Comparison of ENCODE assay signal across 11 cellular contexts in the genomic region with DNA sequence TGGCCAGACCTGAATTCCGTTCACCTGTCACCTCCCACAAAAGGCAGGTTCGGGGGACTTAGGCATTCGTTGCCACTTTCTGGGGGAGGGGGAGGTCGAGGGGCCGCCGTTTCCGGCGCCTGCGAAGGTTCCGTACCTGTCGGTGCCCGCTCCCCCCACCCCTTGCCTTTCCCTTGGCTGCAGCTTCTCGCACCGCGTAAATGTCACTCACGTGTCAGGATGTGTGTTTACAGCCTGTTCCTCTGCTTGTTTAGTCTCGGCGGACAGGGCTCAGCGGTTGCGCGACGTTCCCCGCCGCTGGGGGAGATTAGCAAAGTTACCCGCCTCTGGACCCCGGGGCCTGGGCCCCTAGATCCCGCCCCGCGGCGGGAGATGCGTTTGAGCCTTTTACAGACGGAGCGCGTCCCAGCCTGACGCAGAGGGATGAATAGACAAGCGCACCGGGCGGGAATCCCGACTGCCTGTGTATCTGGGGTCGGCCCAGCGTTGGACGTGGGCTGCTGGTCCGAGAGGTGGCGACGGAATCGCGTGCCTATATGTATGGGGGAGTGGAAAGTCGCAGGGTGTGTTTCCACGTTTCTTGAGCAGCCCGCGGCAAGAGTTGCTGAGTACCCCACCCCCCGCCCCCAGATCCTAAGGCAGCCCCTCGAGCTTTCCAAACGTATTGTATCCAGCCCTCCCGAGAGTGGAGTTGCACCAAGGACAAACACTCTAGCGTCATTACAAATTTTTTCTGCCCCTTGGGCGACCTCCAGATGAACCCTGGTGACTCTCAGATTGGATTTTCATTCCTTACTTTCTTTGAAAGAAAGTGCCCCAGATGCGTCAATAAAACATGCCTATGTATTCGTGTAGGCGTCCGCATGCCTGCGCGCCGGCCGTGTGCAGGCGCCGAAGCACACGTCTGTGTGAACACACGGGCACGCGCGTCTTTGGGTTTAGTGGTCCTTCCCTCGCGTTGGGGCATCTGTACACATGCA. TPM values are rescaled to one million over a fixed set of nuclear protein-coding genes. Genes with fewer than 3 reads are reported as not detected.
DNase-seq lines count a peak whose midpoint lies in the region; ATAC-seq, FAIRE-seq and TF ChIP-seq lines count a peak whose summit lies in the region.
"Had no signal": no experiment of that assay in that cellular context is flagged by ENCODE, and none has a peak within 500 bp of the region (broad histone marks: within the 10 kb centered on the region; RNA-seq: fewer than 3 reads in every experiment).

No MANE protein-coding gene starts in this region.

- no peak for FAIRE-seq in K562 (lab: Jason Lieb, UNC)

- no TSS peak for BruUV-seq in K562 (replicated peaks; lab: Mats Ljungman, UMichigan)

- WGBS in K562 (ENCODE audit: insufficient coverage, low coverage, missing lambda C conversion rate), result 8% methylated on average over 68 of the region's 74 CpGs

- no peak for TF ChIP-seq EP300 in K562 (IDR thresholded peaks at IDR 0.05; ENCODE audit: low read length)

- no peaks in the 10 kb centered on the region for H3F3A ChIP-seq in MM.1S (ENCODE audit: insufficient read depth, low read length)

- H3K4me3 ChIP-seq in MM.1S (ENCODE audit: low read length) (peak overlapping the region; percentile 36; the same call in 1 of the 2 replicates), K562 (no peak overlapping the region)

- H2AFZ ChIP-seq in MM.1S (ENCODE audit: low read length), result no peak overlapping the region
- H2AFZ ChIP-seq in K562 (ENCODE audit: low read depth, low read length), result no peak overlapping the region

- TF ChIP-seq RAD21 in K562 (CRISPR knock-in tag; conservative IDR thresholded peaks at IDR 0.05 in 1 of 2, IDR thresholded peaks at IDR 0.05 in 1 of 2), result no peak

- no peak overlapping the region for H3K4me3 Mint-ChIP-seq in activated CD4-positive, alpha-beta T cell treated with anti-CD3 and anti-CD28 coated beads, Interleukin-2, amount 10 ng/mL, durations not matched to agents 24 days and 14 days

- TF ChIP-seq CTCF in MM.1S (IDR thresholded peaks at IDR 0.05; ENCODE audit: low read length) (no peak), K562 (IDR thresholded peaks at IDR 0.05 in 2 of 3, conservative IDR thresholded peaks at IDR 0.05 in 1 of 3; ENCODE audit: insufficient read depth in 2 of 3, low read depth in 1 of 3, low read length in 3 of 3) (no peak), GM13977 (IDR thresholded peaks at IDR 0.05; ENCODE audit: extremely low read depth, insufficient read depth, missing control alignments) (no peak)

- H3K27me3 ChIP-seq in MM.1S (replicated peaks; ENCODE audit: insufficient read depth, low read length), result peaks cover 74% of the 10 kb centered on the region
- H3K27me3 ChIP-seq in K562 (ENCODE audit: control insufficient read depth in 2 of 2, insufficient read depth in 2 of 2, low read length in 2 of 2), result peaks cover 55 to 76% of the 10 kb centered on the region in 2 experiments

- ATAC-seq in K562 (no peak), GM19023 (IDR thresholded peaks at IDR 0.05; ENCODE audit: unreplicated experiment) (no peak)

- peaks cover 13% of the 10 kb centered on the region for H3K36me3 Mint-ChIP-seq in activated CD4-positive, alpha-beta T cell treated with anti-CD3 and anti-CD28 coated beads, Interleukin-2, amount 10 ng/mL, durations not matched to agents 24 days and 14 days (ENCODE audit: low read depth)

- H3K27ac ChIP-seq in MM.1S (ENCODE audit: low read length) (no peak overlapping the region), K562 (ENCODE audit: extremely low read depth, low read depth, low read length) (no peak overlapping the region)

- H3K4me2 ChIP-seq in MM.1S (ENCODE audit: low read depth, low read length) (peak overlapping the region; percentile 40), K562 (ENCODE audit: insufficient read depth, low read length) (no peak overlapping the region)

- TF ChIP-seq POLR2A in K562 (conservative IDR thresholded peaks at IDR 0.05), result no peak

- peaks cover 71% of the 10 kb centered on the region for H3K27me3 Mint-ChIP-seq in activated CD4-positive, alpha-beta T cell treated with anti-CD3 and anti-CD28 coated beads, Interleukin-2, amount 10 ng/mL, durations not matched to agents 24 days and 14 days

- intact Hi-C loops in activated CD4-positive, alpha-beta T cell treated with anti-CD3 and anti-CD28 coated beads, Interleukin-2, amount 10 ng/mL, durations not matched to agents 24 days and 14 days (cut with micrococcal nuclease), result loop anchor here (1.0 kb wide), 1 partner anchor 8 kb away; no protein-coding TSS in a partner anchor
- intact Hi-C loops in K562 (cut with micrococcal nuclease), result no loop called here

- H3K36me3 ChIP-seq in MM.1S (replicated peaks; ENCODE audit: insufficient read depth, low read length), result no peaks in the 10 kb centered on the region
- H3K36me3 ChIP-seq in K562 (ENCODE audit: control insufficient read depth, insufficient read depth, low read length), result no peaks in the 10 kb centered on the region

- no peaks in the 10 kb centered on the region for H3K9me2 ChIP-seq in MM.1S (replicated peaks; ENCODE audit: insufficient read depth, low read length)

- H3K9me1 ChIP-seq in K562 (ENCODE audit: control insufficient read depth, insufficient read depth, low read length), result no peaks in the 10 kb centered on the region

- in situ Hi-C loops in K562 (cut with MboI), result no loop called here
- in situ Hi-C loops in GM13977 (cut with MboI; ENCODE audit: low pct_unique_long_range_greater_than_20kb, low sequenced_read_pairs, unreplicated experiment), result loop anchor here (25.0 kb wide), 1 partner anchor 472 kb away; no protein-coding TSS in a partner anchor

- CTCF ChIA-PET in K562 (lab: Yijun Ruan, JAX; ENCODE audit: low intra/inter-chr PET ratio), result no interaction called here

- H3K4me1 ChIP-seq in MM.1S (ENCODE audit: low read length) (no peaks in the 10 kb centered on the region), K562 (replicated peaks in 1 of 2; ENCODE audit: control insufficient read depth in 2 of 2, insufficient read depth in 2 of 2, low read length in 2 of 2) (peaks cover 0 to 40% of the 10 kb centered on the region in 2 experiments; a peak in 2 of 5 replicates)

- POLR2A ChIA-PET in K562 (lab: Yijun Ruan, JAX), result no interaction called here

- H3K9me3 Mint-ChIP-seq in activated CD4-positive, alpha-beta T cell treated with anti-CD3 and anti-CD28 coated beads, Interleukin-2, amount 10 ng/mL, durations not matched to agents 24 days and 14 days, result peaks cover 10% of the 10 kb centered on the region

- no peak for DNase-seq in activated CD4-positive, alpha-beta T cell treated with anti-CD3 and anti-CD28 coated beads, Interleukin-2, amount 10 ng/mL, durations not matched to agents 24 days and 14 days
- no peak for DNase-seq in activated CD4-positive, alpha-beta T cell treated with anti-CD3 and anti-CD28 coated beads, Interleukin-2, amount 50 U/mL, for 4 hours
- DNase-seq in MM.1S (no peak), K562 (ENCODE audit: extremely low read depth in 1 of 4, low spot score in 3 of 4) (no peak), retina (peak; percentile 84), GM13977 (ENCODE audit: low spot score) (no peak), Kasumi-1 (lab: John Stamatoyannopoulos, UW) (no peak)
- DNase-seq: MV-4-11, substantia nigra had no signal

- peaks cover 11% of the 10 kb centered on the region for H3K4me1 Mint-ChIP-seq in activated CD4-positive, alpha-beta T cell treated with anti-CD3 and anti-CD28 coated beads, Interleukin-2, amount 10 ng/mL, durations not matched to agents 24 days and 14 days

- H3K79me2 ChIP-seq in MM.1S (ENCODE audit: low read length), result no peaks in the 10 kb centered on the region
- no peaks in the 10 kb centered on the region for H3K79me2 ChIP-seq in K562 (ENCODE audit: control insufficient read depth, insufficient read depth, low read length)

- H4K20me1 ChIP-seq in MM.1S (ENCODE audit: insufficient read depth, low read length), result no peaks in the 10 kb centered on the region
- H4K20me1 ChIP-seq in K562 (replicated peaks; ENCODE audit: control insufficient read depth, insufficient read depth, low read length), result peaks cover 5% of the 10 kb centered on the region; the same call in 1 of the 2 replicates

- H3K9me3 ChIP-seq in MM.1S (replicated peaks; ENCODE audit: insufficient read depth, low read length), result no peaks in the 10 kb centered on the region
- no peaks in the 10 kb centered on the region for H3K9me3 ChIP-seq in K562 (replicated peaks; ENCODE audit: control insufficient read depth, insufficient read depth, low read depth, low read length)

- H3K27ac Mint-ChIP-seq in activated CD4-positive, alpha-beta T cell treated with anti-CD3 and anti-CD28 coated beads, Interleukin-2, amount 10 ng/mL, durations not matched to agents 24 days and 14 days, result peak overlapping the region; percentile 70

- H3K9ac ChIP-seq in MM.1S (ENCODE audit: low read length) (no peak overlapping the region), K562 (ENCODE audit: insufficient read depth in 1 of 2, low read depth in 2 of 2, low read length in 2 of 2) (no peak overlapping the region)

TF ChIP-seq in K562, 482 proteins besides CTCF, POLR2A, EP300 and RAD21 (continues in another document):
- TF ChIP-seq HNRNPLL (IDR thresholded peaks at IDR 0.05; ENCODE audit: low read depth, low read length, poor library complexity, severe bottlenecking), result peak; percentile 40

RNA-seq across cellular contexts. Expression of gene LHX2, which starts 2.4 kb away (rescaled TPM):
- not detected in 2 replicates for total RNA-seq in activated CD4-positive, alpha-beta T cell treated with anti-CD3 and anti-CD28 coated beads, Interleukin-2, amount 10 ng/mL, durations not matched to agents 24 days and 14 days
- not detected in 2 replicates for total RNA-seq in K562 (2011; cell fraction: chromatin; rRNA removed; ENCODE audit: low replicate concordance)
- total RNA-seq in K562 (2011; cell fraction: nucleolus; rRNA removed), result not detected in 2 replicates
- total RNA-seq in K562 (2011; cell fraction: nucleoplasm; rRNA removed), result not detected in 2 replicates
- total RNA-seq in K562 (2014; rRNA removed) (not detected in 2 replicates), K562 (2014; rRNA removed; fragmentation: Illumina TruSeq; extraction: Trizol) (not detected in 2 replicates), K562 (2015; rRNA removed; fragmentation: Illumina TruSeq; extraction: Trizol) (not detected in 2 replicates), K562 (2021) (0.07 TPM in 1 of 2 replicates, not detected in the other)
- polyA plus RNA-seq in K562 (2011; rRNA removed) (not detected in 2 replicates), K562 (2014; fragmentation: Illumina TruSeq; extraction: Trizol) (not detected in 2 replicates), K562 (2014; fragmentation: Nextera tagmentation; extraction: Ambion mirVana) (not detected), K562 (2014; rRNA removed) (not detected in 2 replicates)
- polyA plus RNA-seq in K562 (2011; cell fraction: cytosol; rRNA removed), result not detected in 2 replicates
- not detected in 2 replicates for polyA plus RNA-seq in K562 (2011; cell fraction: nucleus; rRNA removed)
- polyA plus RNA-seq in K562 (2012), result 0.14 TPM in 1 of 2 replicates, not detected in the other
- polyA minus RNA-seq in K562 (2011; rRNA and poly(A)+ RNA removed), result not detected in 2 replicates
- polyA minus RNA-seq in K562 (2011; cell fraction: cytosol; rRNA and poly(A)+ RNA removed), result not detected in 2 replicates
- not detected in 2 replicates for polyA minus RNA-seq in K562 (2011; cell fraction: nucleus; rRNA and poly(A)+ RNA removed)
- total RNA-seq: pulmonary artery endothelial cell had no signal
